ENCODE assay signal across 16 cellular contexts in the genomic region with DNA sequence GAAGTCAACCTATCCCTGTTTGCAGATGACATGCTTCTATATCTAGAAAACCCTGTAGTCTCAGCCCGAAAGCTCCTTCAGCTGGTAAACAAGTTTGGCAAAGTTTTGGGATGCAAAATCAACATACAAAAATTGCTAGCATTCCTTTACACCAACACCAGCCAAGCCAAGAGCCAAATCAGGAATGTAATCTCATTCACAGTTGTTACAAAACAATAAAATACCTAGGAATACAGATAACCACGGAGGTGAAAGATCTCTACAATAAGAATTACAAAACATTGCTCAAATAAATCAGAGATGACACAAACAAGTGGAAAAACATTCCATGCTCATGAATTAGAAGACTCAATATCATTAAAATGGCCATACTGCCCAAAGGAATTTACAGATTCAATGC. TPM values are rescaled to one million over a fixed set of nuclear protein-coding genes. Genes with fewer than 3 reads are reported as not detected.
DNase-seq lines count a peak whose midpoint lies in the region; ATAC-seq and TF ChIP-seq lines count a peak whose summit lies in the region.
"Had no signal": no experiment of that assay in that cellular context is flagged by ENCODE, and none has a peak within 500 bp of the region (broad histone marks: within the 10 kb centered on the region; RNA-seq: fewer than 3 reads in every experiment).

No MANE protein-coding gene starts in this region.

- TF ChIP-seq CTCF in mammary epithelial cell (conservative IDR thresholded peaks at IDR 0.05 in 1 of 2, IDR thresholded peaks at IDR 0.05 in 1 of 2; ENCODE audit: extremely low read depth in 1 of 2, insufficient read depth in 1 of 2, low read depth in 1 of 2, low read length in 2 of 2), result no peak
- no peak for TF ChIP-seq CTCF in MCF 10A (IDR thresholded peaks at IDR 0.05; ENCODE audit: unreplicated experiment)
- no peak for TF ChIP-seq CTCF in astrocyte of the cerebellum (IDR thresholded peaks at IDR 0.05; ENCODE audit: low read depth, low read length, missing control alignments)
- no peak for TF ChIP-seq CTCF in foreskin keratinocyte (conservative IDR thresholded peaks at IDR 0.05)

- DNase-seq in mammary epithelial cell, result peak; percentile 37
- DNase-seq in MCF 10A (ENCODE audit: unreplicated experiment), result no peak
- peak; percentile 6 for DNase-seq in astrocyte of the cerebellum (ENCODE audit: low read depth)
- peak; percentile 37 to 64 for DNase-seq in foreskin keratinocyte
- DNase-seq in NCI-H82 (lab: John Stamatoyannopoulos, UW), result no peak
- no peak for DNase-seq in central memory CD4-positive, alpha-beta T cell
- DNase-seq in DMS 273 treated with DMSO at 0.1 percent for 48 hours (lab: John Stamatoyannopoulos, UW), result no peak
- DNase-seq in T-cell, result no peak
- DNase-seq: COR-L47, NCI-H1048, NCI-H187, NCI-H446, SIG-M5 had no signal

- no peak overlapping the region for H3K27ac ChIP-seq in mammary epithelial cell (ENCODE audit: insufficient read depth, low read depth, low read length)
- H3K27ac ChIP-seq in foreskin keratinocyte, result no peak overlapping the region
- H3K27ac ChIP-seq: 22Rv1, C4-2B had no signal

- no peaks in the 10 kb centered on the region for H3K79me2 ChIP-seq in mammary epithelial cell (ENCODE audit: insufficient read depth, low read length)

- H3K27ac Mint-ChIP-seq in MCF 10A (ENCODE audit: low read depth, unreplicated experiment) (no peak overlapping the region), T-cell (no peak overlapping the region)
- H3K27ac Mint-ChIP-seq: GM23338 had no signal

- no peaks in the 10 kb centered on the region for H3K9me3 ChIP-seq in mammary epithelial cell (replicated peaks; ENCODE audit: insufficient read depth, low read length)

- H3K36me3 ChIP-seq in mammary epithelial cell (ENCODE audit: insufficient read depth, low read length), result no peaks in the 10 kb centered on the region

- POLR2A ChIA-PET in MCF 10A (lab: Yijun Ruan, JAX) (interaction anchor here (0.6 kb wide), 1 partner anchor 892 kb away, joined by 3 read pairs; no protein-coding TSS in a partner anchor), T-cell (lab: Charles Lee) (no interaction called here)

- H3K27me3 Mint-ChIP-seq in MCF 10A (ENCODE audit: insufficient read depth, unreplicated experiment), result no peaks in the 10 kb centered on the region
- peaks cover 11 to 17% of the 10 kb centered on the region in 2 donors for H3K27me3 Mint-ChIP-seq in T-cell

- H3K27me3 ChIP-seq in mammary epithelial cell (ENCODE audit: insufficient read depth, low read length), result no peaks in the 10 kb centered on the region
- no peaks in the 10 kb centered on the region for H3K27me3 ChIP-seq in foreskin keratinocyte

- 35% methylated on average over 2 of the region's 2 CpGs for WGBS in mammary epithelial cell (ENCODE audit: low coverage, missing lambda C conversion rate)

- H4K20me1 ChIP-seq in mammary epithelial cell (ENCODE audit: insufficient read depth, low read length), result no peaks in the 10 kb centered on the region

- H3K9ac ChIP-seq in mammary epithelial cell (ENCODE audit: insufficient read depth, low read length), result no peak overlapping the region

- intact Hi-C loops in mammary epithelial cell (cut with micrococcal nuclease), result no loop called here
- intact Hi-C loops in MCF 10A (cut with micrococcal nuclease), result no loop called here

- ATAC-seq in foreskin keratinocyte (no peak), T-cell (replicated peaks in 1 of 4) (no peak)
- ATAC-seq: GM23338 had no signal

- in situ Hi-C loops in mammary epithelial cell (cut with MboI; ENCODE audit: low sequenced_read_pairs in 2 of 2) (no loop called here), astrocyte of the cerebellum (cut with HindIII; ENCODE audit: low sequenced_read_pairs) (no loop called here)

- CTCF ChIA-PET in mammary epithelial cell (lab: Charles Lee; ENCODE audit: low non-redundant PET) (no interaction called here), MCF 10A (lab: Yijun Ruan, JAX) (no interaction called here), T-cell (lab: Charles Lee) (no interaction called here)

- no peak overlapping the region for H3K4me2 ChIP-seq in mammary epithelial cell (ENCODE audit: insufficient read depth, low read depth, low read length)
- H3K4me2 ChIP-seq: GM23338 had no signal

- H3K36me3 Mint-ChIP-seq in MCF 10A (ENCODE audit: insufficient read depth, unreplicated experiment), result no peaks in the 10 kb centered on the region
- H3K36me3 Mint-ChIP-seq in T-cell, result no peaks in the 10 kb centered on the region

- BruUV-seq in mammary epithelial cell (replicated peaks; lab: Mats Ljungman, UMichigan) (no TSS peak), MCF 10A (replicated peaks; lab: Mats Ljungman, UMichigan) (no TSS peak)

- dilution Hi-C loops in mammary epithelial cell (cut with HindIII; ENCODE audit: low sequenced_read_pairs), result no loop called here

- no peak overlapping the region for H3K4me3 ChIP-seq in mammary epithelial cell (replicated peaks in 1 of 3; ENCODE audit: insufficient read depth in 1 of 3, low read depth in 2 of 3, low read length in 3 of 3)
- H3K4me3 ChIP-seq in astrocyte of the cerebellum (ENCODE audit: low read depth, low read length), result no peak overlapping the region
- H3K4me3 ChIP-seq: GM23338 had no signal

- peaks cover 9% of the 10 kb centered on the region for H3K9me3 Mint-ChIP-seq in MCF 10A (ENCODE audit: unreplicated experiment)
- no peaks in the 10 kb centered on the region for H3K9me3 Mint-ChIP-seq in T-cell
- H3K9me3 Mint-ChIP-seq: GM23338 had no signal

- H3K4me1 Mint-ChIP-seq in MCF 10A (ENCODE audit: insufficient read depth, unreplicated experiment) (no peaks in the 10 kb centered on the region), T-cell (no peaks in the 10 kb centered on the region)
- H3K4me1 Mint-ChIP-seq: GM23338 had no signal

- no peak overlapping the region for H2AFZ ChIP-seq in mammary epithelial cell (ENCODE audit: low read depth, low read length)
- H2AFZ ChIP-seq: GM23338 had no signal

- H3K4me3 Mint-ChIP-seq in MCF 10A (ENCODE audit: unreplicated experiment), result no peak overlapping the region
- H3K4me3 Mint-ChIP-seq in T-cell, result no peak overlapping the region
- H3K4me3 Mint-ChIP-seq: GM23338 had no signal

- H3K4me1 ChIP-seq in mammary epithelial cell (ENCODE audit: insufficient read depth, low read length) (no peaks in the 10 kb centered on the region), foreskin keratinocyte (no peaks in the 10 kb centered on the region)

RNA-seq across cellular contexts. Expression of gene ZNF365, which starts 50.4 kb away (rescaled TPM):
- 10 to 100 TPM; 10.1 to 13.0 TPM for total RNA-seq in mammary epithelial cell
- 7.1 TPM for polyA plus RNA-seq in mammary epithelial cell
- polyA minus RNA-seq in mammary epithelial cell, result 16.6 TPM
- 1.3 and 2.9 TPM in 2 replicates for total RNA-seq in MCF 10A (2022)
- 6.0 and 8.1 TPM in 2 replicates for total RNA-seq in foreskin keratinocyte
- 2.8 and 3.6 TPM in 2 replicates for polyA plus RNA-seq in foreskin keratinocyte
- 1 to 10 TPM; 2.0 to 7.9 (median 2.3) TPM for total RNA-seq in T-cell

RNA-seq across cellular contexts. Expression of gene RTKN2, which starts 55.1 kb away (rescaled TPM):
- total RNA-seq in mammary epithelial cell (1 to 10 TPM; 2.7 to 4.5 TPM), MCF 10A (2022) (1.6 and 2.6 TPM in 2 replicates), foreskin keratinocyte (1.8 and 2.6 TPM in 2 replicates), T-cell (10 to 100 TPM in 4 of 5 donors, 1 to 10 TPM in 1; 9.0 to 15.5 (median 12.4) TPM)
- polyA plus RNA-seq in mammary epithelial cell (1.4 TPM), foreskin keratinocyte (1.1 and 1.3 TPM in 2 replicates)
- 7.0 TPM for polyA minus RNA-seq in mammary epithelial cell

Comparison
In these comparisons a context has a peak if more than half of its experiments do, and no peak if none do; other contexts are left out.
1. DNase-seq: peak in mammary epithelial cell (single experiment), astrocyte of the cerebellum (single experiment) and foreskin keratinocyte (2 of 2); none in MCF 10A (single experiment), NCI-H82 (single experiment), central memory CD4-positive, alpha-beta T cell (single experiment), DMS 273 treated with DMSO at 0.1 percent for 48 hours (single experiment) and T-cell (0 of 34).